13 cellular contexts compared by ENCODE assay signal in genomic region chr12:31406345-31406744, GRCh38.
DNase-seq lines count a peak whose midpoint lies in the region; ATAC-seq, FAIRE-seq and TF ChIP-seq lines count a peak whose summit lies in the region.
"Had no signal": no experiment of that assay in that cellular context is flagged by ENCODE, and none has a peak within 500 bp of the region (broad histone marks: within the 10 kb centered on the region; RNA-seq: fewer than 3 reads in every experiment).

No MANE protein-coding gene starts in this region.

- FAIRE-seq in frontal cortex (lab: Jason Lieb, UNC), result no peak
- FAIRE-seq: astrocyte, H1 had no signal

- H3K36me3 Mint-ChIP-seq in GM23338 (ENCODE audit: low read depth), result no peaks in the 10 kb centered on the region
- H3K36me3 Mint-ChIP-seq: CD14-positive monocyte had no signal

- no peaks in the 10 kb centered on the region for H3K9me2 ChIP-seq in GM23338 (ENCODE audit: insufficient read depth)

- H3K4me2 ChIP-seq in GM23338, result no peak overlapping the region

- no peak for TF ChIP-seq CTCF in GM13977 (IDR thresholded peaks at IDR 0.05; ENCODE audit: extremely low read depth, insufficient read depth, missing control alignments)
- no peak for TF ChIP-seq CTCF in GM23338 (conservative IDR thresholded peaks at IDR 0.05; ENCODE audit: low read depth in 2 of 2)

- H3K27me3 ChIP-seq in GM23338 (ENCODE audit: insufficient read depth), result no peaks in the 10 kb centered on the region

- H3K4me1 Mint-ChIP-seq in GM23338, result no peaks in the 10 kb centered on the region; the same call in 2 of the 3 replicates

- ATAC-seq in GM19468 (IDR thresholded peaks at IDR 0.05; ENCODE audit: extremely low read depth, unreplicated experiment) (peak; percentile 27), HG03066 (IDR thresholded peaks at IDR 0.05; ENCODE audit: low read depth, unreplicated experiment) (peak; percentile 60), GM23338 (no peak)
- ATAC-seq: left colon had no signal

- H3K27me3 Mint-ChIP-seq in GM23338 (ENCODE audit: insufficient read depth, low read depth, poor library complexity), result peaks cover 2% of the 10 kb centered on the region

- no peaks in the 10 kb centered on the region for H3K9me3 Mint-ChIP-seq in GM23338

- no peaks in the 10 kb centered on the region for H3K4me1 ChIP-seq in GM23338 (ENCODE audit: insufficient read depth)

- no peaks in the 10 kb centered on the region for H3K79me2 ChIP-seq in GM23338 (replicated peaks; ENCODE audit: insufficient read depth)

- no peak overlapping the region for H3K4me3 Mint-ChIP-seq in GM23338
- H3K4me3 Mint-ChIP-seq: CD14-positive monocyte had no signal

- DNase-seq in GM13977 (ENCODE audit: low spot score) (peak; percentile 60), NOMO-1 treated with dmso at 0.1 percent for 144 hours (lab: John Stamatoyannopoulos, UW; ENCODE audit: unreplicated experiment) (peak; percentile 2), Ammon's horn (ENCODE audit: low spot score) (no peak), frontal cortex (ENCODE audit: low spot score in 2 of 2) (no peak), GM23338 (ENCODE audit: low spot score) (no peak)
- DNase-seq in activated CD4-positive, alpha-beta T cell treated with anti-CD3 and anti-CD28 coated beads, Interleukin-2, amount 50 U/mL, for 1 hour, result no peak
- DNase-seq: activated CD4-positive, alpha-beta T cell treated with anti-CD3 and anti-CD28 coated beads, Interleukin-2, amount 50 U/mL, for 4 hours; left colon had no signal

- no peaks in the 10 kb centered on the region for H3K36me3 ChIP-seq in GM23338 (ENCODE audit: insufficient read depth)

- no peak overlapping the region; the same call in 1 of the 2 replicates for H3K27ac Mint-ChIP-seq in GM23338
- H3K27ac Mint-ChIP-seq: CD14-positive monocyte had no signal

- no peak overlapping the region for H3K4me3 ChIP-seq in GM23338

- H3K27ac ChIP-seq in GM23338 (ENCODE audit: low read depth), result no peak overlapping the region

- no peak overlapping the region for H2AFZ ChIP-seq in GM23338

- no peaks in the 10 kb centered on the region for H3F3A ChIP-seq in GM23338 (replicated peaks; ENCODE audit: low read depth)

- H4K20me1 ChIP-seq in GM23338 (replicated peaks; ENCODE audit: insufficient read depth), result no peaks in the 10 kb centered on the region

- in situ Hi-C loops in GM13977 (cut with MboI; ENCODE audit: low pct_unique_long_range_greater_than_20kb, low sequenced_read_pairs, unreplicated experiment), result loop anchor here (5.0 to 10.0 kb wide), 2 partner anchors 231 to 898 kb away; no protein-coding TSS in a partner anchor

TF ChIP-seq in GM23338, 12 proteins besides CTCF, POLR2A, EP300 and RAD21:
- TF ChIP-seq ZNF114 (CRISPR knock-in tag; IDR thresholded peaks at IDR 0.05) (no peak), ETS1 (IDR thresholded peaks at IDR 0.05) (no peak), ZNF331 (CRISPR knock-in tag; IDR thresholded peaks at IDR 0.05; ENCODE audit: low read depth) (no peak)
TF ChIP-seq in GM23338: peak in this region for 0.

Comparison
In these comparisons a context has a peak if more than half of its experiments do, and no peak if none do; other contexts are left out.
1. DNase-seq: peak in GM13977 (single experiment) and NOMO-1 treated with dmso at 0.1 percent for 144 hours (single experiment); none in Ammon's horn (single experiment), frontal cortex (0 of 2), activated CD4-positive, alpha-beta T cell treated with anti-CD3 and anti-CD28 coated beads, Interleukin-2, amount 50 U/mL, for 1 hour (single experiment) and GM23338 (single experiment).